Comparison of ENCODE assay signal across 20 cellular contexts in genomic region chr17:62787358-62787757, GRCh38. TPM values are rescaled to one million over a fixed set of nuclear protein-coding genes. Genes with fewer than 3 reads are reported as not detected.
"Had no signal": no experiment of that assay in that cellular context is flagged by ENCODE, and none has a peak within 500 bp of the region (broad histone marks: within the 10 kb centered on the region; RNA-seq: fewer than 3 reads in every experiment).

No MANE protein-coding gene starts in this region.

- H3K4me1 ChIP-seq: adrenal gland, esophagus muscularis mucosa, psoas muscle, sigmoid colon, uterus had no signal

- H3K36me3 ChIP-seq: adrenal gland, esophagus muscularis mucosa, sigmoid colon, thoracic aorta, uterus had no signal

- DNase-seq: activated CD4-positive, alpha-beta T cell treated with anti-CD3 and anti-CD28 coated beads for 1 hour; activated CD4-positive, alpha-beta T cell treated with anti-CD3 and anti-CD28 coated beads, Interleukin-2, amount 50 U/mL, for 4 hours; activated naive CD4-positive, alpha-beta T cell treated with anti-CD3 and anti-CD28 coated beads, Interleukin-2, amount 10 ng/mL, durations not matched to agents 7 days and 5 days; activated T-cell treated with anti-CD3 and anti-CD28 coated beads for 4 hours; body of pancreas; central memory CD4-positive, alpha-beta T cell; hypothalamus; occipital lobe; psoas muscle; sigmoid colon; stimulated activated CD4-positive, alpha-beta T cell treated with anti-CD3 and anti-CD28 coated beads, Interleukin-1b, Interleukin-23, amount 100 ng/mL, for 48 hours; uterus had no signal

- H3K27me3 ChIP-seq: adrenal gland, body of pancreas, esophagus muscularis mucosa, sigmoid colon, uterus had no signal

- H3K4me3 ChIP-seq: adrenal gland, body of pancreas, coronary artery, esophagus muscularis mucosa, psoas muscle, sigmoid colon, thoracic aorta, uterus had no signal

- H3K27ac ChIP-seq: adrenal gland, body of pancreas, coronary artery, esophagus muscularis mucosa, psoas muscle, sigmoid colon, thoracic aorta, uterus, VCaP had no signal

- ATAC-seq: activated T-helper 17 cell treated with anti-CD3 and anti-CD28 coated beads, Interleukin-2, amount 50 U/mL, for 72 hours; body of pancreas; psoas muscle had no signal

- H3K9me3 ChIP-seq: adrenal gland, body of pancreas, psoas muscle, thoracic aorta, uterus had no signal

RNA-seq across cellular contexts. Expression of gene MARCHF10, which starts 20.8 kb away (rescaled TPM):
- total RNA-seq: adrenal gland; lower leg skin; psoas muscle; T-helper 1 cell treated with Interleukin-12 subunit alpha and Interleukin-12 subunit beta and Interleukin-4 antibody, amounts not matched to agents 30 ng/mL and 1 ng/mL, for 36 hours; thoracic aorta had no signal
